ENCODE assay signal across 21 cellular contexts in genomic region chr2:44975571-44976450, GRCh38. TPM values are rescaled to one million over a fixed set of nuclear protein-coding genes. Genes with fewer than 3 reads are reported as not detected.
DNase-seq lines count a peak whose midpoint lies in the region; ATAC-seq and TF ChIP-seq lines count a peak whose summit lies in the region.
"Had no signal": no experiment of that assay in that cellular context is flagged by ENCODE, and none has a peak within 500 bp of the region (broad histone marks: within the 10 kb centered on the region; RNA-seq: fewer than 3 reads in every experiment).

No MANE protein-coding gene starts in this region.

- peaks cover 18% of the 10 kb centered on the region for H3K27me3 Mint-ChIP-seq in CD8-positive, alpha-beta T cell (ENCODE audit: low read depth)
- peaks cover 9% of the 10 kb centered on the region for H3K27me3 Mint-ChIP-seq in activated naive CD8-positive, alpha-beta T cell treated with anti-CD3 and anti-CD28 coated beads, Interleukin-2, amount 10 ng/mL, durations not matched to agents 7 days and 5 days
- H3K27me3 Mint-ChIP-seq in mesothelial cell of epicardium (ENCODE audit: low read depth), result peaks cover 81% of the 10 kb centered on the region

- H3K4me3 ChIP-seq in CD8-positive, alpha-beta T cell (ENCODE audit: low read depth, low read length), result no peak overlapping the region
- H3K4me3 ChIP-seq: breast epithelium, lung had no signal

- intact Hi-C loops in CD8-positive, alpha-beta T cell (cut with DNase I, micrococcal nuclease), result no loop called here

- no peaks in the 10 kb centered on the region for H3K9me3 ChIP-seq in CD8-positive, alpha-beta T cell (ENCODE audit: low read length)
- H3K9me3 ChIP-seq: breast epithelium had no signal

- no peaks in the 10 kb centered on the region for H3K36me3 ChIP-seq in CD8-positive, alpha-beta T cell (ENCODE audit: insufficient read depth, low read length)
- H3K36me3 ChIP-seq: breast epithelium had no signal

- peak overlapping the region; percentile 22 for H3K4me3 Mint-ChIP-seq in CD8-positive, alpha-beta T cell
- H3K4me3 Mint-ChIP-seq in activated naive CD8-positive, alpha-beta T cell treated with anti-CD3 and anti-CD28 coated beads, Interleukin-2, amount 10 ng/mL, durations not matched to agents 7 days and 5 days, result peak overlapping the region; percentile 28
- peak overlapping the region; percentile 15 for H3K4me3 Mint-ChIP-seq in mesothelial cell of epicardium

- no peaks in the 10 kb centered on the region for H3K27me3 ChIP-seq in CD8-positive, alpha-beta T cell (ENCODE audit: insufficient read depth, low read length)

- H3K27ac ChIP-seq in CD8-positive, alpha-beta T cell (ENCODE audit: low read depth, low read length), result no peak overlapping the region
- H3K27ac ChIP-seq: breast epithelium had no signal

- no peak for TF ChIP-seq CTCF in CD8-positive, alpha-beta T cell (IDR thresholded peaks at IDR 0.05)
- TF ChIP-seq CTCF in mesothelial cell of epicardium (IDR thresholded peaks at IDR 0.05; ENCODE audit: unreplicated experiment), result no peak

- POLR2A ChIA-PET in CD8-positive, alpha-beta T cell (lab: Charles Lee), result interaction anchor here (0.6 kb wide), 1 partner anchor 183 kb away, joined by 3 read pairs; no protein-coding TSS in a partner anchor
- POLR2A ChIA-PET in activated naive CD8-positive, alpha-beta T cell treated with anti-CD3 and anti-CD28 coated beads, Interleukin-2, amount 10 ng/mL, durations not matched to agents 7 days and 5 days (lab: Charles Lee), result no interaction called here

- CTCF ChIA-PET in CD8-positive, alpha-beta T cell (lab: Charles Lee), result no interaction called here

- H3K4me1 ChIP-seq in CD8-positive, alpha-beta T cell (ENCODE audit: insufficient read depth, low read length), result peaks cover 2% of the 10 kb centered on the region
- H3K4me1 ChIP-seq: breast epithelium had no signal

- H3K4me1 Mint-ChIP-seq in CD8-positive, alpha-beta T cell (ENCODE audit: low read depth), result peaks cover 2% of the 10 kb centered on the region
- H3K4me1 Mint-ChIP-seq in activated naive CD8-positive, alpha-beta T cell treated with anti-CD3 and anti-CD28 coated beads, Interleukin-2, amount 10 ng/mL, durations not matched to agents 7 days and 5 days, result peaks cover 2% of the 10 kb centered on the region
- H3K4me1 Mint-ChIP-seq in mesothelial cell of epicardium, result peaks cover 4% of the 10 kb centered on the region

- ATAC-seq in CD8-positive, alpha-beta T cell, result no peak
- ATAC-seq in GM19438 (IDR thresholded peaks at IDR 0.05; ENCODE audit: low read depth, unreplicated experiment), result peak; percentile 78
- no peak for ATAC-seq in activated naive CD8-positive, alpha-beta T cell treated with anti-CD3 and anti-CD28 coated beads, Interleukin-2, amount 10 ng/mL, durations not matched to agents 7 days and 5 days (ENCODE audit: low read depth)
- no peak for ATAC-seq in GM21619 (IDR thresholded peaks at IDR 0.05; ENCODE audit: unreplicated experiment)

- H3K9me3 Mint-ChIP-seq in CD8-positive, alpha-beta T cell, result no peaks in the 10 kb centered on the region
- H3K9me3 Mint-ChIP-seq in activated naive CD8-positive, alpha-beta T cell treated with anti-CD3 and anti-CD28 coated beads, Interleukin-2, amount 10 ng/mL, durations not matched to agents 7 days and 5 days, result no peaks in the 10 kb centered on the region
- H3K9me3 Mint-ChIP-seq in mesothelial cell of epicardium, result no peaks in the 10 kb centered on the region

- H3K36me3 Mint-ChIP-seq in CD8-positive, alpha-beta T cell, result no peaks in the 10 kb centered on the region
- no peaks in the 10 kb centered on the region for H3K36me3 Mint-ChIP-seq in activated naive CD8-positive, alpha-beta T cell treated with anti-CD3 and anti-CD28 coated beads, Interleukin-2, amount 10 ng/mL, durations not matched to agents 7 days and 5 days
- H3K36me3 Mint-ChIP-seq in mesothelial cell of epicardium, result no peaks in the 10 kb centered on the region

- H3K27ac Mint-ChIP-seq in CD8-positive, alpha-beta T cell, result no peak overlapping the region
- no peak overlapping the region for H3K27ac Mint-ChIP-seq in activated naive CD8-positive, alpha-beta T cell treated with anti-CD3 and anti-CD28 coated beads, Interleukin-2, amount 10 ng/mL, durations not matched to agents 7 days and 5 days
- H3K27ac Mint-ChIP-seq in mesothelial cell of epicardium, result no peak overlapping the region

- no peak for DNase-seq in CD8-positive, alpha-beta T cell
- DNase-seq in activated naive CD8-positive, alpha-beta T cell treated with anti-CD3 and anti-CD28 coated beads, Interleukin-2, amount 10 ng/mL, durations not matched to agents 7 days and 5 days, result no peak
- no peak for DNase-seq in mesothelial cell of epicardium (ENCODE audit: low spot score in 2 of 2, unreplicated experiment in 2 of 2)
- no peak for DNase-seq in kidney glomerular epithelial cell (lab: John Stamatoyannopoulos, UW)
- no peak for DNase-seq in RKO (ENCODE audit: low spot score)
- DNase-seq: activated gamma-delta T cell treated with Interleukin-2 at 50 U/mL for 16 hours; C1 segment of cervical spinal cord; DMS79 treated with DMSO at 0.1 percent for 48 hours; effector memory CD4-positive, alpha-beta T cell; MV-4-11; NCI-H2107; NCI-H748 treated with DMSO at 0.1 percent for 48 hours; nucleus accumbens; stimulated activated naive CD4-positive, alpha-beta T cell had no signal

RNA-seq across cellular contexts. Expression of gene SIX2, which starts 33.4 kb away (rescaled TPM):
- total RNA-seq in CD8-positive, alpha-beta T cell, result not detected
- not detected for total RNA-seq in activated naive CD8-positive, alpha-beta T cell treated with anti-CD3 and anti-CD28 coated beads, Interleukin-2, amount 10 ng/mL, durations not matched to agents 7 days and 5 days
- total RNA-seq in mesothelial cell of epicardium, result 0.11 TPM in 1 of 3 replicates, not detected in the others
- total RNA-seq: T-helper 2 cell treated with Interferon-gamma antibody and Interleukin-4, amounts not matched to agents 100 ng/mL and 5 ng/mL, for 36 hours had no signal

RNA-seq across cellular contexts. Expression of gene SIX3, which starts 34.3 kb away (rescaled TPM):
- total RNA-seq in CD8-positive, alpha-beta T cell, result under 1 TPM in 1 of 2 experiments, not detected in 1; 0.11 TPM
- total RNA-seq in activated naive CD8-positive, alpha-beta T cell treated with anti-CD3 and anti-CD28 coated beads, Interleukin-2, amount 10 ng/mL, durations not matched to agents 7 days and 5 days, result not detected
- total RNA-seq in mesothelial cell of epicardium, result not detected in 3 replicates
- total RNA-seq: breast epithelium, RPMI7951, skeletal muscle tissue had no signal
